ENCODE assay signal across 8 cellular contexts in genomic region chr9:109779711-109780452, GRCh38. TPM values are rescaled to one million over a fixed set of nuclear protein-coding genes. Genes with fewer than 3 reads are reported as not detected.
DNase-seq lines count a peak whose midpoint lies in the region; ATAC-seq and TF ChIP-seq lines count a peak whose summit lies in the region.

TSS of gene PALM2AKAP2 (plus strand) at chr9:109780198. CDS start at chr9:109780489, 291 bp downstream.

- peak within 1 kb of the TSS; percentile 48 to 80 (median 74) for H3K27ac ChIP-seq in upper lobe of left lung

- TF ChIP-seq CTCF in upper lobe of left lung (IDR thresholded peaks at IDR 0.05) (peak in 2 of 6 experiments; percentile 12 to 55), GM10266 (IDR thresholded peaks at IDR 0.05; ENCODE audit: control insufficient read depth, insufficient read depth, low read depth, missing control alignments) (no peak)

- H3K27me3 ChIP-seq in upper lobe of left lung: peaks cover 0 to 9% (median 1%) of the 10 kb centered on the region in 4 donors

- H3K4me1 ChIP-seq in upper lobe of left lung: peaks cover 3 to 13% (median 4%) of the 10 kb centered on the region in 4 donors

- H3K36me3 ChIP-seq in upper lobe of left lung: no peaks in the 10 kb centered on the region

- ATAC-seq in upper lobe of left lung (ENCODE audit: low FRiP score in 2 of 2) (peak; percentile 45 to 91), GM21576 (IDR thresholded peaks at IDR 0.05; ENCODE audit: unreplicated experiment) (no peak)

- no peaks in the 10 kb centered on the region for H3K9me3 ChIP-seq in upper lobe of left lung

- TF ChIP-seq EP300 in upper lobe of left lung (IDR thresholded peaks at IDR 0.05): no peak

- 0 to 3% methylated on average over 24 to 40 of the region's 85 CpGs for WGBS in upper lobe of left lung, 2 donors

- H3K4me3 ChIP-seq in upper lobe of left lung: peak within 1 kb of the TSS; percentile 38 to 51 (median 47)

- DNase-seq in NCI-H146 (lab: John Stamatoyannopoulos, UW) (peak; percentile 17), NCI-H146 treated with DMSO at 0.1 percent for 48 hours (lab: John Stamatoyannopoulos, UW; ENCODE audit: unreplicated experiment) (no peak), NCI-H69 (lab: John Stamatoyannopoulos, UW) (peak; percentile 90), epidermal melanocyte (ENCODE audit: insufficient read length, low spot score) (peak; percentile 54), lung microvascular endothelial cell (ENCODE audit: low read depth in 2 of 2) (peak; percentile 29 to 37), upper lobe of left lung (peak; percentile 38 to 94), GM10266 (ENCODE audit: extremely low spot score) (no peak)

- peak in 1 of 4 donors; percentile 6 for TF ChIP-seq POLR2A in upper lobe of left lung (IDR thresholded peaks at IDR 0.05)

RNA-seq across cellular contexts. Expression of gene PALM2AKAP2, which starts in this region (rescaled TPM):
- under 0.01 and 0.22 TPM in 2 replicates for total RNA-seq in lung microvascular endothelial cell
- total RNA-seq in upper lobe of left lung: 10 to 100 TPM in 2 of 6 donors, 1 to 10 TPM in 4; 5.2 to 27.2 (median 8.8) TPM

Comparison
In these comparisons a context has a peak if more than half of its experiments do, and no peak if none do; other contexts are left out.
1. DNase-seq: peak in NCI-H146 (single experiment), NCI-H69 (single experiment), epidermal melanocyte (single experiment) and upper lobe of left lung (2 of 2); none in NCI-H146 treated with DMSO at 0.1 percent for 48 hours (single experiment) and GM10266 (single experiment).
2. Peak in DNase-seq in lung microvascular endothelial cell; RNA of the gene not detected or under 1 TPM.